In genomic region chr22:17917490-17917983, GRCh38 we compare ENCODE assay signal across 1 cellular context.
TF ChIP-seq lines count a peak whose summit lies in the region.

No MANE protein-coding gene starts in this region.

TF ChIP-seq in K562, 482 proteins besides CTCF, POLR2A, EP300 and RAD21 (continued from another document and continues in another):
- TF ChIP-seq TCF3 (CRISPR knock-in tag; IDR thresholded peaks at IDR 0.05) (peak; percentile 33; the same call in 1 of the 2 replicates), PRMT5 (CRISPR knock-in tag; IDR thresholded peaks at IDR 0.05) (no peak), ZBTB40 (IDR thresholded peaks at IDR 0.05) (peak; percentile 44), ZBTB40 (CRISPR knock-in tag; IDR thresholded peaks at IDR 0.05) (no peak), HMG20B (CRISPR knock-in tag; IDR thresholded peaks at IDR 0.05) (no peak), LARP7 (IDR thresholded peaks at IDR 0.05) (peak; percentile 85), FOXK2 (conservative IDR thresholded peaks at IDR 0.05 in 1 of 2, IDR thresholded peaks at IDR 0.05 in 1 of 2; ENCODE audit: low read depth in 2 of 2) (peak; percentile 56 to 72; a peak in 2 of 4 replicates), CBFA2T2 (conservative IDR thresholded peaks at IDR 0.05) (no peak), ETV6 (IDR thresholded peaks at IDR 0.05; ENCODE audit: borderline replicate concordance in 1 of 2, low read depth in 2 of 2, low read length in 1 of 2) (no peak), ETV6 (CRISPR knock-in tag; IDR thresholded peaks at IDR 0.05; ENCODE audit: borderline replicate concordance) (no peak), SIRT6 (IDR thresholded peaks at IDR 0.05; ENCODE audit: low read depth, low read length) (no peak), TAF9B (IDR thresholded peaks at IDR 0.05; ENCODE audit: partially characterized antibody) (no peak), SUPT5H (IDR thresholded peaks at IDR 0.05) (peak; percentile 45; the same call in 1 of the 2 replicates), MTA3 (IDR thresholded peaks at IDR 0.05; ENCODE audit: borderline replicate concordance) (0 out of 2 replicates have a peak, but pooled peaks have one; percentile 32), TRIM24 (IDR thresholded peaks at IDR 0.05) (peak in 1 of 2 experiments; percentile 11; a peak in 1 of 4 replicates), ATF1 (CRISPR knock-in tag; IDR thresholded peaks at IDR 0.05) (no peak), ATF1 (tag; IDR thresholded peaks at IDR 0.05) (peak; percentile 64), JUN (IDR thresholded peaks at IDR 0.05; ENCODE audit: borderline replicate concordance, low read depth, low read length) (peak; percentile 21; the same call in 1 of the 2 replicates), JUN (CRISPR knock-in tag; IDR thresholded peaks at IDR 0.05; ENCODE audit: borderline replicate concordance) (no peak), SMARCE1 (IDR thresholded peaks at IDR 0.05) (0 out of 2 replicates have a peak, but pooled peaks have one; percentile 45), ZBTB11 (CRISPR knock-in tag; IDR thresholded peaks at IDR 0.05) (peak in 1 of 3 experiments; percentile 57; a peak in 1 of 6 replicates), CHD2 (IDR thresholded peaks at IDR 0.05; ENCODE audit: low read depth, low read length) (peak; percentile 21; the same call in 1 of the 2 replicates), TCF15 (CRISPR knock-in tag; IDR thresholded peaks at IDR 0.05) (no peak), NFYB (IDR thresholded peaks at IDR 0.05; ENCODE audit: extremely low read depth, insufficient read length) (no peak), LEF1 (IDR thresholded peaks at IDR 0.05) (no peak), IFI16 (CRISPR knock-in tag; IDR thresholded peaks at IDR 0.05) (no peak), DMBX1 (CRISPR knock-in tag; IDR thresholded peaks at IDR 0.05; ENCODE audit: borderline replicate concordance) (peak; percentile 42; the same call in 1 of the 2 replicates), FOXA3 (CRISPR knock-in tag; conservative IDR thresholded peaks at IDR 0.05 in 1 of 2, IDR thresholded peaks at IDR 0.05 in 1 of 2) (peak; percentile 64 to 82; a peak in 3 of 4 replicates), HBP1 (CRISPR knock-in tag; IDR thresholded peaks at IDR 0.05) (0 out of 2 replicates have a peak, but pooled peaks have one; percentile 76), ARHGAP35 (IDR thresholded peaks at IDR 0.05; ENCODE audit: partially characterized antibody) (peak; percentile 16), PHF8 (IDR thresholded peaks at IDR 0.05; ENCODE audit: borderline replicate concordance, low read length) (peak; percentile 27; the same call in 1 of the 2 replicates), ZNF592 (IDR thresholded peaks at IDR 0.05) (peak; percentile 83), NCOA1 (IDR thresholded peaks at IDR 0.05; ENCODE audit: low read depth) (no peak), GABPA (tag; conservative IDR thresholded peaks at IDR 0.05; ENCODE audit: low read depth) (peak; percentile 39; the same call in 1 of the 2 replicates), TFE3 (CRISPR knock-in tag; IDR thresholded peaks at IDR 0.05) (no peak), PKNOX1 (IDR thresholded peaks at IDR 0.05) (peak; percentile 95), BMI1 (IDR thresholded peaks at IDR 0.05; ENCODE audit: low read length) (no peak), HLTF (IDR thresholded peaks at IDR 0.05) (peak; percentile 73; the same call in 1 of the 2 replicates), NRF1 (conservative IDR thresholded peaks at IDR 0.05 in 1 of 2, IDR thresholded peaks at IDR 0.05 in 1 of 2) (peak in 1 of 2 experiments; percentile 57; a peak in 2 of 4 replicates), FIP1L1 (IDR thresholded peaks at IDR 0.05; ENCODE audit: low read depth, low read length, poor library complexity, severe bottlenecking) (no peak), NR4A1 (CRISPR knock-in tag; IDR thresholded peaks at IDR 0.05) (0 out of 2 replicates have a peak, but pooled peaks have one; percentile 65), NR4A1 (tag; IDR thresholded peaks at IDR 0.05) (no peak), CBFB (CRISPR knock-in tag; IDR thresholded peaks at IDR 0.05) (0 out of 2 replicates have a peak, but pooled peaks have one; percentile 15)
